Comparison of ENCODE assay signal across 1 cellular context in genomic region chr3:13788522-13789424, GRCh38.
TF ChIP-seq lines count a peak whose summit lies in the region.

No MANE protein-coding gene starts in this region.

TF ChIP-seq in WTC11, 78 proteins besides CTCF, POLR2A, EP300 and RAD21 (continued from another document):
- TF ChIP-seq E2F1 (CRISPR knock-in tag; IDR thresholded peaks at IDR 0.05) (no peak), FOXK1 (CRISPR knock-in tag; IDR thresholded peaks at IDR 0.05) (no peak), ZNF416 (CRISPR knock-in tag; IDR thresholded peaks at IDR 0.05) (no peak), ELF4 (CRISPR knock-in tag; IDR thresholded peaks at IDR 0.05; ENCODE audit: low read depth) (no peak), FOXP4 (CRISPR knock-in tag; IDR thresholded peaks at IDR 0.05) (no peak), RELA (CRISPR knock-in tag; IDR thresholded peaks at IDR 0.05; ENCODE audit: borderline replicate concordance) (no peak), SMAD4 (CRISPR knock-in tag; IDR thresholded peaks at IDR 0.05) (no peak), HMGXB4 (CRISPR knock-in tag; IDR thresholded peaks at IDR 0.05) (no peak), NR3C1 (CRISPR knock-in tag; conservative IDR thresholded peaks at IDR 0.05; ENCODE audit: low read depth) (no peak), ZSCAN18 (CRISPR knock-in tag; IDR thresholded peaks at IDR 0.05) (no peak), FOXJ3 (CRISPR knock-in tag; IDR thresholded peaks at IDR 0.05; ENCODE audit: borderline replicate concordance) (no peak)
- TF ChIP-seq, protein P1, sequence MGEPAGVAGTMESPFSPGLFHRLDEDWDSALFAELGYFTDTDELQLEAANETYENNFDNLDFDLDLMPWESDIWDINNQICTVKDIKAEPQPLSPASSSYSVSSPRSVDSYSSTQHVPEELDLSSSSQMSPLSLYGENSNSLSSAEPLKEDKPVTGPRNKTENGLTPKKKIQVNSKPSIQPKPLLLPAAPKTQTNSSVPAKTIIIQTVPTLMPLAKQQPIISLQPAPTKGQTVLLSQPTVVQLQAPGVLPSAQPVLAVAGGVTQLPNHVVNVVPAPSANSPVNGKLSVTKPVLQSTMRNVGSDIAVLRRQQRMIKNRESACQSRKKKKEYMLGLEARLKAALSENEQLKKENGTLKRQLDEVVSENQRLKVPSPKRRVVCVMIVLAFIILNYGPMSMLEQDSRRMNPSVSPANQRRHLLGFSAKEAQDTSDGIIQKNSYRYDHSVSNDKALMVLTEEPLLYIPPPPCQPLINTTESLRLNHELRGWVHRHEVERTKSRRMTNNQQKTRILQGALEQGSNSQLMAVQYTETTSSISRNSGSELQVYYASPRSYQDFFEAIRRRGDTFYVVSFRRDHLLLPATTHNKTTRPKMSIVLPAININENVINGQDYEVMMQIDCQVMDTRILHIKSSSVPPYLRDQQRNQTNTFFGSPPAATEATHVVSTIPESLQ (CRISPR knock-in tag; IDR thresholded peaks at IDR 0.05), result no peak
- TF ChIP-seq, protein P2, sequence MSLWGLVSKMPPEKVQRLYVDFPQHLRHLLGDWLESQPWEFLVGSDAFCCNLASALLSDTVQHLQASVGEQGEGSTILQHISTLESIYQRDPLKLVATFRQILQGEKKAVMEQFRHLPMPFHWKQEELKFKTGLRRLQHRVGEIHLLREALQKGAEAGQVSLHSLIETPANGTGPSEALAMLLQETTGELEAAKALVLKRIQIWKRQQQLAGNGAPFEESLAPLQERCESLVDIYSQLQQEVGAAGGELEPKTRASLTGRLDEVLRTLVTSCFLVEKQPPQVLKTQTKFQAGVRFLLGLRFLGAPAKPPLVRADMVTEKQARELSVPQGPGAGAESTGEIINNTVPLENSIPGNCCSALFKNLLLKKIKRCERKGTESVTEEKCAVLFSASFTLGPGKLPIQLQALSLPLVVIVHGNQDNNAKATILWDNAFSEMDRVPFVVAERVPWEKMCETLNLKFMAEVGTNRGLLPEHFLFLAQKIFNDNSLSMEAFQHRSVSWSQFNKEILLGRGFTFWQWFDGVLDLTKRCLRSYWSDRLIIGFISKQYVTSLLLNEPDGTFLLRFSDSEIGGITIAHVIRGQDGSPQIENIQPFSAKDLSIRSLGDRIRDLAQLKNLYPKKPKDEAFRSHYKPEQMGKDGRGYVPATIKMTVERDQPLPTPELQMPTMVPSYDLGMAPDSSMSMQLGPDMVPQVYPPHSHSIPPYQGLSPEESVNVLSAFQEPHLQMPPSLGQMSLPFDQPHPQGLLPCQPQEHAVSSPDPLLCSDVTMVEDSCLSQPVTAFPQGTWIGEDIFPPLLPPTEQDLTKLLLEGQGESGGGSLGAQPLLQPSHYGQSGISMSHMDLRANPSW (CRISPR knock-in tag; conservative IDR thresholded peaks at IDR 0.05; ENCODE audit: low read depth), result no peak
